ENCODE assay signal across 1 cellular context in genomic region chr3:123864706-123865105, GRCh38.
TF ChIP-seq lines count a peak whose summit lies in the region.

No MANE protein-coding gene starts in this region.

TF ChIP-seq in HepG2, 621 proteins besides CTCF, POLR2A, EP300 and RAD21 (continued from another document):
- TF ChIP-seq, protein P1, sequence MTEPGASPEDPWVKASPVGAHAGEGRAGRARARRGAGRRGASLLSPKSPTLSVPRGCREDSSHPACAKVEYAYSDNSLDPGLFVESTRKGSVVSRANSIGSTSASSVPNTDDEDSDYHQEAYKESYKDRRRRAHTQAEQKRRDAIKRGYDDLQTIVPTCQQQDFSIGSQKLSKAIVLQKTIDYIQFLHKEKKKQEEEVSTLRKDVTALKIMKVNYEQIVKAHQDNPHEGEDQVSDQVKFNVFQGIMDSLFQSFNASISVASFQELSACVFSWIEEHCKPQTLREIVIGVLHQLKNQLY (CRISPR knock-in tag; IDR thresholded peaks at IDR 0.05), result no peak
- peak; percentile 35; the same call in 1 of the 2 replicates for TF ChIP-seq CEBPB (IDR thresholded peaks at IDR 0.05; ENCODE audit: borderline replicate concordance, low read depth, low read length)
- no peak for TF ChIP-seq ELF3 (CRISPR knock-in tag; IDR thresholded peaks at IDR 0.05)
- no peak for TF ChIP-seq IRF2 (CRISPR knock-in tag; IDR thresholded peaks at IDR 0.05)
- no peak for TF ChIP-seq ZNF331 (CRISPR knock-in tag; IDR thresholded peaks at IDR 0.05)
- no peak for TF ChIP-seq ZNF605 (CRISPR knock-in tag; IDR thresholded peaks at IDR 0.05)
- no peak for TF ChIP-seq ZNF414 (CRISPR knock-in tag; IDR thresholded peaks at IDR 0.05)
- no peak for TF ChIP-seq HOXA9 (CRISPR knock-in tag; IDR thresholded peaks at IDR 0.05; ENCODE audit: borderline replicate concordance)
TF ChIP-seq in HepG2: peak in this region for 2.
